In the genomic region with DNA sequence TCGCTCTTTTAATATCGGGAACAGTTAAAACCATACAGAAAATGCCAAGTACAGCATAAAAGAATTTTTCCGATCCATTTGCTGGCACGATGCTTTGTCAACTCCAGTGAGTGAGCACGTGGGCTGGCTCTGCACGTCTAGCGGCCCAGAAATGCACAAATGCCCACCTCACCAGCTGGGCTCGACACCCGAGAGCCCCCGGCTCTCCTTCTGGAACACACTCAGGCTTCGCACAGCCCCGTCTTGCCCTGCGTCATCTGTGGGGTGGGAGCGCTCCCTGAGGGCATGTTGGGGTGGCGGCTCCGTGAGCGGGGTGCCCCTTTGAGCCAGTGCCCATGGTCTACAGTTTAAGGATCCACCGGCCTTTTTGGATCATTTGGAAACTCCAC, we compare ENCODE assay signal across 19 cellular contexts. TPM values are rescaled to one million over a fixed set of nuclear protein-coding genes. Genes with fewer than 3 reads are reported as not detected.
A peak's percentile ranks its signal among the peaks of the same experiment; 100 is the strongest.
DNase-seq lines count a peak whose midpoint lies in the region; ATAC-seq and TF ChIP-seq lines count a peak whose summit lies in the region.
"Had no signal": no experiment of that assay in that cellular context is flagged by ENCODE, and none has a peak within 500 bp of the region (broad histone marks: within the 10 kb centered on the region; RNA-seq: fewer than 3 reads in every experiment).

No MANE protein-coding gene starts in this region.

- H3K36me3 ChIP-seq in left ventricle myocardium inferior (peaks cover 83% of the 10 kb centered on the region), heart left ventricle (peaks cover 0 to 82% (median 66%) of the 10 kb centered on the region in 9 donors), suprapubic skin (peaks cover 77% of the 10 kb centered on the region)
- H3K36me3 ChIP-seq in naive thymus-derived CD4-positive, alpha-beta T cell (ENCODE audit: control insufficient read depth in 2 of 3, insufficient read depth in 3 of 3, low read length in 3 of 3) = peaks cover 0 to 24% (median 0%) of the 10 kb centered on the region in 3 experiments

- peaks cover 26 to 40% (median 31%) of the 10 kb centered on the region in 3 donors for H3K4me1 Mint-ChIP-seq in T-cell
- H3K4me1 Mint-ChIP-seq in naive thymus-derived CD4-positive, alpha-beta T cell = peaks cover 8 to 58% (median 43%) of the 10 kb centered on the region in 7 donors

- intact Hi-C loops in left ventricle myocardium inferior (cut with micrococcal nuclease) (no loop called here), heart left ventricle (cut with DNase I) (no loop called here)
- intact Hi-C loops in naive thymus-derived CD4-positive, alpha-beta T cell (cut with micrococcal nuclease) = no loop called here

- H3K4me3 ChIP-seq in left ventricle myocardium inferior = no peak overlapping the region
- H3K4me3 ChIP-seq in heart left ventricle = no peak overlapping the region
- no peak overlapping the region for H3K4me3 ChIP-seq in naive thymus-derived CD4-positive, alpha-beta T cell (ENCODE audit: low read length)
- H3K4me3 ChIP-seq in suprapubic skin = no peak overlapping the region
- H3K4me3 ChIP-seq: A549; BLaER1 treated with 17β-estradiol and CSF1 and Interleukin-3, amounts not matched to agents 10 nM and 100 nM; GM12878; MG63 had no signal

- no peak for TF ChIP-seq EP300 in suprapubic skin (IDR thresholded peaks at IDR 0.05)

- peak overlapping the region; percentile 84 to 86 for H3K27ac Mint-ChIP-seq in T-cell
- peak overlapping the region in 8 of 9 donors; percentile 79 to 98 (median 92) for H3K27ac Mint-ChIP-seq in naive thymus-derived CD4-positive, alpha-beta T cell

- H3K36me3 Mint-ChIP-seq in T-cell = peaks cover 75% of the 10 kb centered on the region
- peaks cover 3 to 62% (median 22%) of the 10 kb centered on the region in 5 donors for H3K36me3 Mint-ChIP-seq in naive thymus-derived CD4-positive, alpha-beta T cell

- 91 to 98% (median 96%) methylated on average over 11 to 18 of the region's 18 CpGs for WGBS in heart left ventricle, 4 donors
- 95% methylated on average over 16 of the region's 18 CpGs for WGBS in suprapubic skin

- CTCF ChIA-PET in T-cell (lab: Charles Lee) = no interaction called here
- CTCF ChIA-PET in naive thymus-derived CD4-positive, alpha-beta T cell (lab: Charles Lee) = interaction anchor here (1.4 kb wide), 1 partner anchor 9 kb away, joined by 4 read pairs; no protein-coding TSS in a partner anchor

- H3K9me3 ChIP-seq in left ventricle myocardium inferior (replicated peaks) (no peaks in the 10 kb centered on the region), heart left ventricle (no peaks in the 10 kb centered on the region), suprapubic skin (no peaks in the 10 kb centered on the region)
- no peaks in the 10 kb centered on the region for H3K9me3 ChIP-seq in naive thymus-derived CD4-positive, alpha-beta T cell (ENCODE audit: control insufficient read depth in 2 of 3, low read length in 3 of 3)
- H3K9me3 ChIP-seq: A549; BLaER1 treated with 17β-estradiol and CSF1 and Interleukin-3, amounts not matched to agents 10 nM and 100 nM; MG63 had no signal

- POLR2A ChIA-PET in T-cell (lab: Charles Lee) = no interaction called here
- POLR2A ChIA-PET in naive thymus-derived CD4-positive, alpha-beta T cell (lab: Charles Lee) = no interaction called here

- H3K4me3 Mint-ChIP-seq in T-cell = peak overlapping the region in 1 of 3 donors; percentile 49
- peak overlapping the region in 7 of 10 donors; percentile 60 to 86 (median 81) for H3K4me3 Mint-ChIP-seq in naive thymus-derived CD4-positive, alpha-beta T cell

- no peaks in the 10 kb centered on the region for H3K4me1 ChIP-seq in left ventricle myocardium inferior
- no peaks in the 10 kb centered on the region for H3K4me1 ChIP-seq in heart left ventricle
- peaks cover 0 to 27% of the 10 kb centered on the region in 2 donors for H3K4me1 ChIP-seq in naive thymus-derived CD4-positive, alpha-beta T cell (ENCODE audit: control insufficient read depth in 2 of 2, insufficient read depth in 2 of 2, low read length in 2 of 2)
- H3K4me1 ChIP-seq in suprapubic skin = no peaks in the 10 kb centered on the region
- H3K4me1 ChIP-seq: A549 had no signal

- DNase-seq in left ventricle myocardium inferior (peak; percentile 9), heart left ventricle (no peak), T-cell (no peak), suprapubic skin (ENCODE audit: low spot score in 2 of 2) (peak; percentile 34 to 63)
- DNase-seq in naive thymus-derived CD4-positive, alpha-beta T cell = no peak
- DNase-seq: DMS 273 treated with DMSO at 0.1 percent for 48 hours, GDM1, GOT3, Karpas-422, MG63, NCI-H1092 treated with DMSO at 0.1 percent for 48 hours, NCI-H510A treated with DMSO at 0.1 percent for 48 hours, NCI-H82 had no signal

- ATAC-seq in heart left ventricle (no peak), T-cell (replicated peaks in 1 of 4) (no peak), GM18867 (IDR thresholded peaks at IDR 0.05; ENCODE audit: unreplicated experiment) (no peak), GM18868 (IDR thresholded peaks at IDR 0.05; ENCODE audit: unreplicated experiment) (no peak), HG03571 (IDR thresholded peaks at IDR 0.05; ENCODE audit: unreplicated experiment) (no peak)
- no peak for ATAC-seq in naive thymus-derived CD4-positive, alpha-beta T cell
- ATAC-seq: A549, GM12878 had no signal

- H3K27me3 ChIP-seq in left ventricle myocardium inferior (ENCODE audit: low read depth) (no peaks in the 10 kb centered on the region), heart left ventricle (no peaks in the 10 kb centered on the region), suprapubic skin (no peaks in the 10 kb centered on the region)
- no peaks in the 10 kb centered on the region for H3K27me3 ChIP-seq in naive thymus-derived CD4-positive, alpha-beta T cell (ENCODE audit: control insufficient read depth in 2 of 2, insufficient read depth in 2 of 2, low read length in 2 of 2)
- H3K27me3 ChIP-seq: BLaER1 treated with 17β-estradiol and CSF1 and Interleukin-3, amounts not matched to agents 10 nM and 100 nM; MG63 had no signal

- TF ChIP-seq CTCF in left ventricle myocardium inferior (IDR thresholded peaks at IDR 0.05; ENCODE audit: borderline replicate concordance) (no peak), heart left ventricle (IDR thresholded peaks at IDR 0.05) (no peak), suprapubic skin (IDR thresholded peaks at IDR 0.05) (no peak)

- TF ChIP-seq POLR2A in heart left ventricle (IDR thresholded peaks at IDR 0.05) = no peak
- TF ChIP-seq POLR2A in suprapubic skin (IDR thresholded peaks at IDR 0.05) = no peak

- H3K9me3 Mint-ChIP-seq in T-cell = no peaks in the 10 kb centered on the region
- H3K9me3 Mint-ChIP-seq in naive thymus-derived CD4-positive, alpha-beta T cell = peaks cover 0 to 3% (median 0%) of the 10 kb centered on the region in 11 donors

- H3K27ac ChIP-seq in left ventricle myocardium inferior (replicated peaks) (no peak overlapping the region), heart left ventricle (no peak overlapping the region), suprapubic skin (no peak overlapping the region)
- peak overlapping the region; percentile 61 for H3K27ac ChIP-seq in naive thymus-derived CD4-positive, alpha-beta T cell (ENCODE audit: low read depth, low read length)
- H3K27ac ChIP-seq: A549; BLaER1 treated with 17β-estradiol and CSF1 and Interleukin-3, amounts not matched to agents 10 nM and 100 nM had no signal

- no peaks in the 10 kb centered on the region for H3K27me3 Mint-ChIP-seq in T-cell
- no peaks in the 10 kb centered on the region for H3K27me3 Mint-ChIP-seq in naive thymus-derived CD4-positive, alpha-beta T cell

RNA-seq across cellular contexts. Expression of a gene that starts 24.5 kb away (rescaled TPM):
- total RNA-seq in left ventricle myocardium inferior (not detected), heart left ventricle (not detected), T-cell (not detected), suprapubic skin (not detected)
- polyA plus RNA-seq in heart left ventricle = not detected
- total RNA-seq in naive thymus-derived CD4-positive, alpha-beta T cell = not detected
- not detected for polyA plus RNA-seq in naive thymus-derived CD4-positive, alpha-beta T cell
- total RNA-seq: GM12878 had no signal
- polyA plus RNA-seq: A549 had no signal

RNA-seq across cellular contexts. Expression of a gene that starts 33.5 kb away (rescaled TPM):
- total RNA-seq in left ventricle myocardium inferior = 0.85 TPM
- 1 to 10 TPM in 2 of 9 donors, under 1 TPM in 4, not detected in 3; 0.08 to 1.3 (median 0.18) TPM for total RNA-seq in heart left ventricle
- under 1 TPM; 0.08 to 0.15 TPM for polyA plus RNA-seq in heart left ventricle
- total RNA-seq in T-cell = not detected
- not detected for total RNA-seq in naive thymus-derived CD4-positive, alpha-beta T cell
- not detected for polyA plus RNA-seq in naive thymus-derived CD4-positive, alpha-beta T cell
- total RNA-seq in suprapubic skin = not detected
- polyA plus RNA-seq: A549 had no signal

RNA-seq across cellular contexts. Expression of a gene that starts 48.9 kb away (rescaled TPM):
- total RNA-seq in left ventricle myocardium inferior = 48.7 TPM
- 10 to 100 TPM; 39.7 to 50.3 (median 45.8) TPM for total RNA-seq in heart left ventricle
- polyA plus RNA-seq in heart left ventricle = 10 to 100 TPM; 19.7 to 30.4 TPM
- 10 to 100 TPM; 25.8 to 38.3 (median 34.1) TPM for total RNA-seq in T-cell
- 100 to 1,000 TPM in 1 of 5 experiments, 10 to 100 TPM in 4; 21.4 to 127 (median 34.7) TPM for total RNA-seq in naive thymus-derived CD4-positive, alpha-beta T cell
- 10 to 100 TPM; 50.9 to 78.0 TPM for polyA plus RNA-seq in naive thymus-derived CD4-positive, alpha-beta T cell
- total RNA-seq in suprapubic skin = 10 to 100 TPM; 47.5 to 63.3 (median 52.0) TPM

Comparison
In these comparisons a context has a peak if more than half of its experiments do, and no peak if none do; other contexts are left out.
1. DNase-seq: peak in left ventricle myocardium inferior (single experiment) and suprapubic skin (2 of 2); none in heart left ventricle (0 of 5), T-cell (0 of 34) and naive thymus-derived CD4-positive, alpha-beta T cell (0 of 9).